12 cellular contexts compared by ENCODE assay signal in the genomic region with DNA sequence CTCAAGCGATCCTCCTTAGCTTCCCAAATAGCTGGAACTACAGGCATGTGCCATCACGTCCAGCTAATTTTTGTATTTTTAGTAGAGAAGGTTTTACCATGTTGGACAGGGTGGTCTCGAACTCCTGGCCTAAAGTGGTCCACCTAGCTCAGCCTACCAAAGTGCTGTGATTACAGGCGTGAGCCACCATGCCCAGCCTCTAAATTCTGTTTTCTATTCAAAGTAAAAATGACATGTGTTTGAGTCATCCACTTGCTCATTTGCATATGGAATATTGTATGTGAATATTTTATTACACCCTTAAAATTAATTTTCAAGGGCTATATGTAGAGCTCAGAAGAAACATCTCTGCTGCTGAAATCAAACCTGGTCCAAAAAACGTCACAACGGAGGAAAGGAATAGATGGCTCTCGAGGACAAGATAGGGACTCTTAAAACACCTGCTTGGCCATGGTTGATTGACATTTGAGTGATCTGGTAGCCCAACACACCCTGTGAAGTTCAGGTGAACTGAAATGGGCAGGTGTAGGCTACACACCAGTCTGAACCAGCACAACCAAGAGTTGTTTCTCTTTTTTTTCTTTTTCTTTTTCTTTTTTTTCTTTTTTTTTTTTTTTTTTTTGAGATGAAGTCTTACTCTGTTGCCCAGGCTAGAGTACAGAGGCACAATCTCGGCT. TPM values are rescaled to one million over a fixed set of nuclear protein-coding genes. Genes with fewer than 3 reads are reported as not detected.
DNase-seq lines count a peak whose midpoint lies in the region; ATAC-seq and TF ChIP-seq lines count a peak whose summit lies in the region.
"Had no signal": no experiment of that assay in that cellular context is flagged by ENCODE, and none has a peak within 500 bp of the region (broad histone marks: within the 10 kb centered on the region; RNA-seq: fewer than 3 reads in every experiment).

No MANE protein-coding gene starts in this region.

- H3K27ac ChIP-seq in ACC112 (ENCODE audit: low read depth, low read length) (peak overlapping the region; percentile 77), IMR-90 (ENCODE audit: insufficient read depth, low read length) (peak overlapping the region; percentile 79; the same call in 1 of the 2 replicates), prostate gland (peak overlapping the region; percentile 39)

- peak overlapping the region; percentile 85 for H2AK5ac ChIP-seq in IMR-90 (ENCODE audit: low read depth, low read length)

- CTCF ChIA-PET in IMR-90 (lab: Yijun Ruan, JAX), result no interaction called here

- in situ Hi-C loops in IMR-90 (cut with MboI; ENCODE audit: low sequenced_read_pairs), result loop anchor here (5.0 kb wide), 1 partner anchor 78 kb away; no protein-coding TSS in a partner anchor

- no peak overlapping the region for H3K9ac ChIP-seq in IMR-90 (ENCODE audit: low read depth, low read length)

- POLR2A ChIA-PET in IMR-90 (lab: Charles Lee; ENCODE audit: unreplicated experiment), result no interaction called here

- dilution Hi-C loops in IMR-90 (cut with HindIII; ENCODE audit: low sequenced_read_pairs, unreplicated experiment), result no loop called here

- peaks cover 5 to 62% of the 10 kb centered on the region in 2 experiments; a peak in 3 of 4 replicates for H3K79me1 ChIP-seq in IMR-90 (ENCODE audit: low read depth in 1 of 2, low read length in 2 of 2)

- H3K4ac ChIP-seq in IMR-90 (ENCODE audit: low read depth, low read length), result peak overlapping the region; percentile 76

- H2AFZ ChIP-seq in ACC112 (ENCODE audit: low read length, unreplicated experiment) (no peak overlapping the region), IMR-90 (replicated peaks; ENCODE audit: low read length, poor library complexity) (no peak overlapping the region)

- H3K9me3 ChIP-seq in IMR-90 (ENCODE audit: control insufficient read depth, insufficient read depth, low read length) (no peaks in the 10 kb centered on the region), prostate gland (no peaks in the 10 kb centered on the region)

- peak; percentile 10 for DNase-seq in IMR-90
- no peak for DNase-seq in effector memory CD8-positive, alpha-beta T cell
- no peak for DNase-seq in prostate gland (ENCODE audit: low spot score)
- DNase-seq in middle frontal gyrus (ENCODE audit: extremely low spot score, low spot score), result no peak
- DNase-seq in stimulated activated CD4-positive, alpha-beta T cell treated with anti-CD3 and anti-CD28 coated beads, Interleukin-1b, Interleukin-23, amount 100 ng/mL, for 48 hours, result no peak
- no peak for DNase-seq in SIG-M5 treated with dmso at 0.1 percent for 504 hours (lab: John Stamatoyannopoulos, UW; ENCODE audit: unreplicated experiment)
- DNase-seq: activated CD8-positive, alpha-beta memory T cell treated with anti-CD3 and anti-CD28 coated beads for 24 hours; CD4-positive, CD25-positive, alpha-beta regulatory T cell; NCI-H748 treated with DMSO at 0.1 percent for 48 hours had no signal

- H3K79me2 ChIP-seq in ACC112 (ENCODE audit: control insufficient read depth, insufficient read depth, low read length, unreplicated experiment), result peaks cover 5% of the 10 kb centered on the region

- H3K36me3 ChIP-seq in ACC112 (ENCODE audit: insufficient read depth, low read length) (peaks cover 26% of the 10 kb centered on the region), IMR-90 (ENCODE audit: control insufficient read depth, insufficient read depth, low read length) (peaks cover 36% of the 10 kb centered on the region), prostate gland (peaks cover 18 to 29% of the 10 kb centered on the region in 2 donors)

- H3K9me3 Mint-ChIP-seq in effector memory CD8-positive, alpha-beta T cell, result no peaks in the 10 kb centered on the region
- H3K9me3 Mint-ChIP-seq: CD4-positive, CD25-positive, alpha-beta regulatory T cell had no signal

- H2BK120ac ChIP-seq in IMR-90 (ENCODE audit: low read depth, low read length), result peak overlapping the region; percentile 78

- WGBS in IMR-90 (ENCODE audit: extremely low coverage in 2 of 2, insufficient read length in 1 of 2), 2 experiments, result no CpG with 5 or more reads among the region's 8 CpGs
- 90% methylated on average over 8 of the region's 8 CpGs for WGBS in prostate gland

- H3K4me1 ChIP-seq in ACC112 (ENCODE audit: control insufficient read depth, insufficient read depth, low read length, unreplicated experiment) (peaks cover 70% of the 10 kb centered on the region), IMR-90 (ENCODE audit: control insufficient read depth, insufficient read depth, low read length) (peaks cover 40% of the 10 kb centered on the region), prostate gland (replicated peaks) (no peaks in the 10 kb centered on the region)

- intact Hi-C loops in IMR-90 (cut with micrococcal nuclease) (loop anchor here (5.0 kb wide), 2 partner anchors 63 to 78 kb away; no protein-coding TSS in a partner anchor), prostate gland (cut with DNase I) (no loop called here)

- peak overlapping the region; percentile 42; the same call in 1 of the 3 replicates for H2BK15ac ChIP-seq in IMR-90 (ENCODE audit: low read depth, low read length)

- peak overlapping the region; percentile 57; the same call in 1 of the 2 replicates for H4K91ac ChIP-seq in IMR-90 (ENCODE audit: insufficient read depth, low read depth, low read length)

- H3K14ac ChIP-seq in IMR-90 (replicated peaks; ENCODE audit: low read depth, low read length), result peak overlapping the region; percentile 86

- TF ChIP-seq CTCF in IMR-90 (conservative IDR thresholded peaks at IDR 0.05; ENCODE audit: low read depth, low read length), result no peak
- no peak for TF ChIP-seq CTCF in prostate gland (IDR thresholded peaks at IDR 0.05)

- peak overlapping the region; percentile 60; the same call in 1 of the 2 replicates for H3K23ac ChIP-seq in IMR-90 (ENCODE audit: low read depth, low read length)

- peak overlapping the region; percentile 52; the same call in 1 of the 2 replicates for H2BK20ac ChIP-seq in IMR-90 (ENCODE audit: low read depth, low read length)

- peak overlapping the region; percentile 3; the same call in 1 of the 2 replicates for H4K5ac ChIP-seq in IMR-90 (ENCODE audit: low read depth, low read length)

- peak overlapping the region; percentile 47 for H2BK5ac ChIP-seq in IMR-90 (ENCODE audit: low read depth, low read length, poor library complexity, severe bottlenecking)

- no peak overlapping the region for H3K4me2 ChIP-seq in IMR-90 (ENCODE audit: low read depth, low read length)

- peaks cover 56% of the 10 kb centered on the region for H3K36me3 Mint-ChIP-seq in effector memory CD8-positive, alpha-beta T cell (ENCODE audit: insufficient read depth)

- H3K18ac ChIP-seq in IMR-90 (ENCODE audit: low read depth, low read length), result peak overlapping the region; percentile 40

- H3K4me3 ChIP-seq in ACC112 (ENCODE audit: low read depth, low read length) (no peak overlapping the region), IMR-90 (ENCODE audit: insufficient read depth, low read depth, low read length) (no peak overlapping the region), prostate gland (no peak overlapping the region)
- H3K4me3 ChIP-seq: lung had no signal

- no peak overlapping the region for H3K4me3 Mint-ChIP-seq in effector memory CD8-positive, alpha-beta T cell
- H3K4me3 Mint-ChIP-seq: CD4-positive, CD25-positive, alpha-beta regulatory T cell had no signal

- no peak for TF ChIP-seq RAD21 in IMR-90 (IDR thresholded peaks at IDR 0.05; ENCODE audit: low read length)

- no peak overlapping the region for H3K56ac ChIP-seq in IMR-90 (ENCODE audit: extremely low read depth, insufficient read depth, low read length)

- no TSS peak for BruUV-seq in IMR-90 (replicated peaks; lab: Mats Ljungman, UMichigan)

- no peaks in the 10 kb centered on the region for H3K27me3 ChIP-seq in ACC112 (ENCODE audit: insufficient read depth, low read length)
- no peaks in the 10 kb centered on the region for H3K27me3 ChIP-seq in IMR-90 (ENCODE audit: control insufficient read depth, insufficient read depth, low read length)
- no peaks in the 10 kb centered on the region for H3K27me3 ChIP-seq in prostate gland (replicated peaks; ENCODE audit: insufficient read depth)

- H3K9me1 ChIP-seq in IMR-90 (ENCODE audit: insufficient read depth, low read length), result peaks cover 40% of the 10 kb centered on the region

- H2AK9ac ChIP-seq in IMR-90 (replicated peaks; ENCODE audit: low read depth, low read length, poor library complexity), result peak overlapping the region; percentile 20

- H3K4me1 Mint-ChIP-seq in effector memory CD8-positive, alpha-beta T cell (ENCODE audit: low read depth in 2 of 2), result peaks cover 0 to 9% of the 10 kb centered on the region in 2 donors

- H4K20me1 ChIP-seq in IMR-90 (ENCODE audit: insufficient read depth, low read length), result peaks cover 47% of the 10 kb centered on the region

- ATAC-seq in IMR-90 (ENCODE audit: low read depth) (no peak), GM21576 (IDR thresholded peaks at IDR 0.05; ENCODE audit: unreplicated experiment) (no peak)
- no peak for ATAC-seq in effector memory CD8-positive, alpha-beta T cell (replicated peaks)

- TF ChIP-seq POLR2A in IMR-90 (IDR thresholded peaks at IDR 0.05; ENCODE audit: low read depth, low read length) (no peak), prostate gland (IDR thresholded peaks at IDR 0.05) (no peak)

- H3K27me3 Mint-ChIP-seq in effector memory CD8-positive, alpha-beta T cell, result no peaks in the 10 kb centered on the region
- H3K27me3 Mint-ChIP-seq: CD4-positive, CD25-positive, alpha-beta regulatory T cell had no signal

- H3K27ac Mint-ChIP-seq in effector memory CD8-positive, alpha-beta T cell, result peak overlapping the region; percentile 16 to 73

- H4K8ac ChIP-seq in IMR-90 (ENCODE audit: low read depth in 2 of 2, low read length in 2 of 2), result peak overlapping the region in 1 of 2 experiments; percentile 86; a peak in 2 of 4 replicates

TF ChIP-seq in IMR-90, 13 proteins besides CTCF, POLR2A, EP300 and RAD21 (continues in another document):
- TF ChIP-seq RCOR1 (IDR thresholded peaks at IDR 0.05; ENCODE audit: insufficient replicate concordance, low read length), result no peak
- TF ChIP-seq MXI1 (IDR thresholded peaks at IDR 0.05; ENCODE audit: borderline replicate concordance, low read depth, low read length), result no peak

RNA-seq across cellular contexts. Expression of gene SF3B3, which starts 51.1 kb away (rescaled TPM):
- total RNA-seq in IMR-90 (2012; rRNA removed) (97.9 and 112 TPM in 2 replicates), prostate gland (100 to 1,000 TPM in 1 of 2 donors, 10 to 100 TPM in 1; 98.4 to 138 TPM)
- 123 and 134 TPM in 2 replicates for polyA plus RNA-seq in IMR-90 (2012; rRNA removed)
- 57.4 and 93.9 TPM in 2 replicates for polyA plus RNA-seq in IMR-90 (2012; cell fraction: cytosol; rRNA removed)
- polyA plus RNA-seq in IMR-90 (2012; cell fraction: nucleus; rRNA removed; ENCODE audit: low replicate concordance), result 86.5 and 136 TPM in 2 replicates

RNA-seq across cellular contexts. Expression of gene COG4, which starts 51.4 kb away (rescaled TPM):
- 85.0 and 96.1 TPM in 2 replicates for total RNA-seq in IMR-90 (2012; rRNA removed)
- polyA plus RNA-seq in IMR-90 (2012; rRNA removed), result 47.5 and 49.7 TPM in 2 replicates
- polyA plus RNA-seq in IMR-90 (2012; cell fraction: cytosol; rRNA removed), result 71.3 and 112 TPM in 2 replicates
- 77.5 and 117 TPM in 2 replicates for polyA plus RNA-seq in IMR-90 (2012; cell fraction: nucleus; rRNA removed; ENCODE audit: low replicate concordance)
- total RNA-seq in prostate gland, result 10 to 100 TPM; 34.6 to 62.0 TPM
